Comparison of ENCODE assay signal across 8 cellular contexts in genomic region chr10:87658858-87659555, GRCh38. TPM values are rescaled to one million over a fixed set of nuclear protein-coding genes. Genes with fewer than 3 reads are reported as not detected.
DNase-seq lines count a peak whose midpoint lies in the region; ATAC-seq, FAIRE-seq and TF ChIP-seq lines count a peak whose summit lies in the region.

No MANE protein-coding gene starts in this region.

- H3K4me1 ChIP-seq in Peyer's patch (peaks cover 0 to 8% (median 0%) of the 10 kb centered on the region in 4 donors), fibroblast of lung (ENCODE audit: control insufficient read depth, extremely low read depth, insufficient read depth, low read length) (peaks cover 7% of the 10 kb centered on the region)

- H3K4me2 ChIP-seq in fibroblast of lung (ENCODE audit: extremely low read depth, insufficient read depth, low read length), result peak overlapping the region; percentile 49

- H3K4me1 Mint-ChIP-seq in progenitor cell of endocrine pancreas (ENCODE audit: low read depth), result peaks cover 15% of the 10 kb centered on the region

- no peak for TF ChIP-seq POLR2A in Peyer's patch (IDR thresholded peaks at IDR 0.05)

- no peak overlapping the region for H3K9ac ChIP-seq in fibroblast of lung (ENCODE audit: insufficient read depth, low read length)

- FAIRE-seq in GM19239 (lab: Jason Lieb, UNC), result peak; percentile 39

- ATAC-seq in HG03432 (IDR thresholded peaks at IDR 0.05; ENCODE audit: unreplicated experiment) (no peak), HG02981 (IDR thresholded peaks at IDR 0.05; ENCODE audit: unreplicated experiment) (no peak)

- H3K27me3 ChIP-seq in Peyer's patch (no peaks in the 10 kb centered on the region), fibroblast of lung (ENCODE audit: control insufficient read depth, insufficient read depth, low read length) (no peaks in the 10 kb centered on the region)

- peaks cover 42% of the 10 kb centered on the region for H3K27me3 Mint-ChIP-seq in progenitor cell of endocrine pancreas

- no peaks in the 10 kb centered on the region for H3K9me3 ChIP-seq in Peyer's patch
- no peaks in the 10 kb centered on the region for H3K9me3 ChIP-seq in fibroblast of lung (ENCODE audit: control insufficient read depth, insufficient read depth, low read depth, low read length)

- H3K9me3 Mint-ChIP-seq in progenitor cell of endocrine pancreas (ENCODE audit: low read depth), result no peaks in the 10 kb centered on the region

- H3K4me3 ChIP-seq in Peyer's patch, result peak overlapping the region; percentile 55 to 82 (median 60)
- peak overlapping the region in 2 of 4 experiments; percentile 57 to 98 for H3K4me3 ChIP-seq in fibroblast of lung (replicated peaks in 1 of 4; ENCODE audit: control extremely low read depth in 1 of 4, insufficient read depth in 1 of 4, low read depth in 3 of 4, low read length in 4 of 4)

- H3K27ac ChIP-seq in Peyer's patch (peak overlapping the region; percentile 69 to 87 (median 82)), fibroblast of lung (ENCODE audit: insufficient read depth, low read length) (no peak overlapping the region)

- DNase-seq in GM19239 (ENCODE audit: insufficient read length, low spot score), result no peak
- no peak for DNase-seq in Peyer's patch
- no peak for DNase-seq in fibroblast of lung (ENCODE audit: low read depth in 2 of 2)
- no peak for DNase-seq in progenitor cell of endocrine pancreas (ENCODE audit: low spot score, unreplicated experiment)
- no peak for DNase-seq in A172 (ENCODE audit: low spot score)
- no peak for DNase-seq in KBM-7

- no peaks in the 10 kb centered on the region for H3K36me3 Mint-ChIP-seq in progenitor cell of endocrine pancreas (ENCODE audit: insufficient read depth)

- no peaks in the 10 kb centered on the region for H3K36me3 ChIP-seq in Peyer's patch
- peaks cover 2% of the 10 kb centered on the region for H3K36me3 ChIP-seq in fibroblast of lung (ENCODE audit: control insufficient read depth, insufficient read depth, low read length)

- in situ Hi-C loops in KBM-7 (cut with MboI; ENCODE audit: low pct_unique_long_range_greater_than_20kb, low sequenced_read_pairs), result no loop called here

- H2AFZ ChIP-seq in fibroblast of lung (ENCODE audit: low read length), result no peak overlapping the region

- H3K4me3 Mint-ChIP-seq in progenitor cell of endocrine pancreas (ENCODE audit: low read depth), result peak overlapping the region; percentile 76

- H3K79me2 ChIP-seq in fibroblast of lung (ENCODE audit: control insufficient read depth, insufficient read depth, low read length), result peaks cover 39% of the 10 kb centered on the region

- TF ChIP-seq CTCF in Peyer's patch (IDR thresholded peaks at IDR 0.05) (no peak), fibroblast of lung (conservative IDR thresholded peaks at IDR 0.05 in 1 of 2, IDR thresholded peaks at IDR 0.05 in 1 of 2; ENCODE audit: low read depth in 1 of 2, low read length in 2 of 2) (no peak), progenitor cell of endocrine pancreas (IDR thresholded peaks at IDR 0.05; ENCODE audit: unreplicated experiment) (no peak)

- H4K20me1 ChIP-seq in fibroblast of lung (ENCODE audit: control insufficient read depth, extremely low read depth, insufficient read depth, low read length), result no peaks in the 10 kb centered on the region

- no peak overlapping the region for H3K27ac Mint-ChIP-seq in progenitor cell of endocrine pancreas

RNA-seq across cellular contexts. Expression of gene PAPSS2, which starts 0.7 kb away (rescaled TPM):
- total RNA-seq in Peyer's patch, result 100 to 1,000 TPM in 3 of 4 donors, 10 to 100 TPM in 1; 28.1 to 166 (median 146) TPM
- total RNA-seq in fibroblast of lung, result 51.1 and 102 TPM in 2 replicates
- polyA plus RNA-seq in fibroblast of lung, result 175 and 286 TPM in 2 replicates
- polyA plus RNA-seq in fibroblast of lung (2012), result 146 and 218 TPM in 2 replicates
- polyA minus RNA-seq in fibroblast of lung (ENCODE audit: low replicate concordance), result 120 and 153 TPM in 2 replicates
- total RNA-seq in progenitor cell of endocrine pancreas, result 7.3 and 7.5 TPM in 2 replicates
- 39.3 and 40.4 TPM in 2 replicates for total RNA-seq in A172 (2014; rRNA removed; shearing (Covaris generic))
